ENCODE assay signal across 8 cellular contexts in the genomic region with DNA sequence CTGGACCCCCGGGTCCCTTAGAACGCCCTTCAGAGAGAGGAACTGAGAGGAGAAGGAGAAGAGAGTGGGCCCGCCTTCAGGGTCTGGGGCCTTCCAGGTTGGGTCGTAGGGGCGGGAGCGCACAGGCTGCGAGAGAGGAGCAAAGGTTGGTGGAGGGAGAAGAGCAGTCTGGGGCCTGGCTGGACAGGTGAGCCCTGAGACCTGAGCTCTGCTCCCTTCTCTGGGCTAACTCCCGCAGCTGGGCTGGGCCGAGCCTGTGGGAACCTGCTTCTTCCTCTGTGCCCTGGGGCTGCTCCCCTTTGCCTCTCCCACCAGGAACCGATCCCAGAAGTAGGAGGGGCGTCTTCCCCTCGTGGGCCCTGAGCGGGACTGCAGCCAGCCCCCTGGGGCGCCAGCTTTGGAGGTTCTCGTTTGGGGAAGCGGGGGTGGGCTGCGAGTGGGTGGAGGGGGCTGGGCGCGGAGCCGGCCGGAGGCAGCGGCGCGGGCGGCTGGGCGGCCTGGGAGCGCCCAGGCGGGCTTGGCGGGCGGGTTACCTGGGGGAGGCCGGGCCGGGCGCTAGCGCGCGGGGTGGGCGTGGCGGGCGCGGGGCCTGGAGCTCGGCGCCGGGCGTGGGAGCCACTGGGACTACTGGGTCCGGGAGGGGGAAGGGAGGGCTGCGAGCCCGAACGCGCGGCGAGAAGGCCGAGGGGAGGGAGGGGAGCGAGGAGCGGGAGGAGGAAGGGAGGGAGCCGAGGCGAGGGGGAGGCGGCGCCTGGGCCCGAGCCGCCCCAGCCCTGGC. TPM values are rescaled to one million over a fixed set of nuclear protein-coding genes. Genes with fewer than 3 reads are reported as not detected.
A peak's percentile ranks its signal among the peaks of the same experiment; 100 is the strongest.
DNase-seq lines count a peak whose midpoint lies in the region; ATAC-seq and TF ChIP-seq lines count a peak whose summit lies in the region.

Gene DDR1, plus strand, starts transcription at position 777 of the 778 bp plus-strand sequence. CDS start 4,211 bp downstream, outside the sequence.

- peak within 1 kb of the TSS; percentile 68 for H3K4me3 ChIP-seq in astrocyte of the spinal cord (ENCODE audit: low read depth, low read length)

- H3K4me3 Mint-ChIP-seq in IgD-negative memory B cell: peak within 1 kb of the TSS; percentile 81 to 96 (median 91)
- peak within 1 kb of the TSS; percentile 75 to 80 (median 78) for H3K4me3 Mint-ChIP-seq in T-cell
- peak within 1 kb of the TSS; percentile 84 for H3K4me3 Mint-ChIP-seq in progenitor cell of endocrine pancreas (ENCODE audit: low read depth)

- TF ChIP-seq CTCF in astrocyte of the spinal cord (IDR thresholded peaks at IDR 0.05; ENCODE audit: low read depth, low read length): no peak
- no peak for TF ChIP-seq CTCF in progenitor cell of endocrine pancreas (IDR thresholded peaks at IDR 0.05; ENCODE audit: unreplicated experiment)

- H3K27ac Mint-ChIP-seq in IgD-negative memory B cell: peak within 1 kb of the TSS; percentile 73 to 96 (median 90)
- H3K27ac Mint-ChIP-seq in T-cell: peak within 1 kb of the TSS; percentile 83 to 89
- H3K27ac Mint-ChIP-seq in progenitor cell of endocrine pancreas: peak within 1 kb of the TSS; percentile 95

- H3K4me1 Mint-ChIP-seq in IgD-negative memory B cell (peaks cover 24 to 35% (median 33%) of the 10 kb centered on the region in 3 donors), T-cell (peaks cover 27 to 38% (median 38%) of the 10 kb centered on the region in 3 donors), progenitor cell of endocrine pancreas (ENCODE audit: low read depth) (peaks cover 50% of the 10 kb centered on the region)

- POLR2A ChIA-PET in T-cell (lab: Charles Lee): interaction anchor here in 1 of 2 donors (0.5 to 0.8 kb wide), 2 partner anchors 85 to 1014 kb away, joined by 3 read pairs; partner anchors contain the start of gene EHMT2

- CTCF ChIA-PET in T-cell (lab: Charles Lee): interaction anchor here in 1 of 2 donors (0.6 to 0.7 kb wide), 2 partner anchors 59 to 199 kb away, joined by 3 read pairs; no protein-coding TSS in a partner anchor

- ATAC-seq in T-cell (replicated peaks in 1 of 4): peak; percentile 70 to 78 (median 73)

- in situ Hi-C loops in astrocyte of the spinal cord (cut with HindIII; ENCODE audit: low sequenced_read_pairs) (no loop called here), KBM-7 (cut with MboI; ENCODE audit: low pct_unique_long_range_greater_than_20kb, low sequenced_read_pairs) (no loop called here)

- DNase-seq in DMS53 treated with DMSO at 0.1 percent for 48 hours (lab: John Stamatoyannopoulos, UW; ENCODE audit: unreplicated experiment): peak; percentile 66
- DNase-seq in T-cell: peak in 24 of 34 experiments; percentile 4 to 56 (median 26)
- peak; percentile 45 for DNase-seq in astrocyte of the spinal cord (ENCODE audit: low read depth, low spot score)
- peak; percentile 77 for DNase-seq in hepatic stellate cell (ENCODE audit: low spot score)
- peak; percentile 44 for DNase-seq in progenitor cell of endocrine pancreas (ENCODE audit: low spot score, unreplicated experiment)
- no peak for DNase-seq in DMS114 treated with DMSO at 0.1 percent for 48 hours (lab: John Stamatoyannopoulos, UW; ENCODE audit: unreplicated experiment)
- no peak for DNase-seq in KBM-7

- H3K9me3 Mint-ChIP-seq in IgD-negative memory B cell (no peaks in the 10 kb centered on the region), T-cell (no peaks in the 10 kb centered on the region), progenitor cell of endocrine pancreas (ENCODE audit: low read depth) (no peaks in the 10 kb centered on the region)

- peaks cover 6% of the 10 kb centered on the region for H3K27me3 Mint-ChIP-seq in IgD-negative memory B cell
- H3K27me3 Mint-ChIP-seq in T-cell: no peaks in the 10 kb centered on the region
- peaks cover 4% of the 10 kb centered on the region for H3K27me3 Mint-ChIP-seq in progenitor cell of endocrine pancreas

- H3K36me3 Mint-ChIP-seq in IgD-negative memory B cell (no peaks in the 10 kb centered on the region), T-cell (no peaks in the 10 kb centered on the region), progenitor cell of endocrine pancreas (ENCODE audit: insufficient read depth) (no peaks in the 10 kb centered on the region)

RNA-seq across cellular contexts. Expression of gene DDR1, which starts in this region (rescaled TPM):
- polyA plus RNA-seq in IgD-negative memory B cell: 4.6 TPM
- total RNA-seq in T-cell: 10 to 100 TPM in 4 of 5 donors, 1 to 10 TPM in 1; 8.8 to 23.9 (median 19.3) TPM
- total RNA-seq in progenitor cell of endocrine pancreas: 154 and 163 TPM in 2 replicates

Comparison
In these comparisons a context has a peak if more than half of its experiments do, and no peak if none do; other contexts are left out.
1. DNase-seq: peak in DMS53 treated with DMSO at 0.1 percent for 48 hours (single experiment), T-cell (24 of 34), astrocyte of the spinal cord (single experiment), hepatic stellate cell (single experiment) and progenitor cell of endocrine pancreas (single experiment); none in DMS114 treated with DMSO at 0.1 percent for 48 hours (single experiment) and KBM-7 (single experiment).
2. Peak in every context shown above with its lines, with median percentiles within 50 percentile points of each other: H3K27ac Mint-ChIP-seq and H3K4me3 Mint-ChIP-seq.